ENCODE assay signal across 1 cellular context in the genomic region with DNA sequence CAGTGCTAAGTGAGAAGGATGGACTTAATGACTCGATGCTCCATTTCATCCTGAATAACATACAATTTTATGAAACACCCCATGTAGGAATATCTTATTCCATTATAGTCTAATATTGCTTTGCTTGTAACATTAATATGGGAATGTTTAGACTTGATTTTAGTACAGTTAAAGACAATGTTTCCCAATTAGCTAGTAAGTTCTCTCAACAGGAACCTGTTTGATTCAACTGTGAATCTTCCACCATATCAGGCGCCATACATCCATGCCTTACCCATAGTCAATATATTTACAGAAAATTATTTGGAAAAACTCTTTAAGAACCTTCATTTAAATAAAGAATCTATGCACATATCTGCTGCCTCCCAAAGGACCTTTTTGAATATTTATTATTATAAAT.
TF ChIP-seq lines count a peak whose summit lies in the region.

No MANE protein-coding gene starts in this region.

TF ChIP-seq in HepG2, 621 proteins besides CTCF, POLR2A, EP300 and RAD21:
- no peak for TF ChIP-seq RNF219 (CRISPR knock-in tag; IDR thresholded peaks at IDR 0.05)
- no peak for TF ChIP-seq ZSCAN29 (CRISPR knock-in tag; conservative IDR thresholded peaks at IDR 0.05)
- no peak for TF ChIP-seq ZNF18 (CRISPR knock-in tag; IDR thresholded peaks at IDR 0.05; ENCODE audit: insufficient replicate concordance)
- TF ChIP-seq ZNF7 (CRISPR knock-in tag; IDR thresholded peaks at IDR 0.05), result no peak
- no peak for TF ChIP-seq TERF1 (CRISPR knock-in tag; IDR thresholded peaks at IDR 0.05)
- TF ChIP-seq TAF1 (CRISPR knock-in tag; IDR thresholded peaks at IDR 0.05), result no peak
